Comparison of ENCODE assay signal across 1 cellular context in genomic region chr2:204825054-204825453, GRCh38.
TF ChIP-seq lines count a peak whose summit lies in the region.

No MANE protein-coding gene starts in this region.

TF ChIP-seq in HEK293, 187 proteins besides CTCF, POLR2A, EP300 and RAD21 (continued from another document):
- TF ChIP-seq SP7 (tag by site-specific recombination; IDR thresholded peaks at IDR 0.05) = peak; percentile 59; the same call in 1 of the 2 replicates
- no peak for TF ChIP-seq ZNF169 (tag by site-specific recombination; IDR thresholded peaks at IDR 0.05)
- no peak for TF ChIP-seq ZNF354C (tag by site-specific recombination; IDR thresholded peaks at IDR 0.05; ENCODE audit: borderline replicate concordance, low read depth)
- TF ChIP-seq ZNF785 (tag by site-specific recombination; IDR thresholded peaks at IDR 0.05) = no peak
- peak; percentile 68; the same call in 1 of the 2 replicates for TF ChIP-seq BCL6B (tag by site-specific recombination; IDR thresholded peaks at IDR 0.05)
